In genomic region chr1:227312364-227313025, GRCh38 we compare ENCODE assay signal across 1 cellular context.
TF ChIP-seq lines count a peak whose summit lies in the region.

No MANE protein-coding gene starts in this region.

TF ChIP-seq in GM23338, 12 proteins besides CTCF, POLR2A, EP300 and RAD21:
- no peak for TF ChIP-seq ZNF331 (CRISPR knock-in tag; IDR thresholded peaks at IDR 0.05; ENCODE audit: low read depth)
- TF ChIP-seq EZH2phosphoT487 (IDR thresholded peaks at IDR 0.05; ENCODE audit: unreplicated experiment), result no peak
- TF ChIP-seq EZH2 (IDR thresholded peaks at IDR 0.05; ENCODE audit: low read depth, unreplicated experiment), result no peak
- no peak for TF ChIP-seq CREB1 (CRISPR knock-in tag; IDR thresholded peaks at IDR 0.05; ENCODE audit: low read depth)
- no peak for TF ChIP-seq ZNF114 (CRISPR knock-in tag; IDR thresholded peaks at IDR 0.05)
- TF ChIP-seq REST (IDR thresholded peaks at IDR 0.05; ENCODE audit: unreplicated experiment), result no peak
